In the genomic region with DNA sequence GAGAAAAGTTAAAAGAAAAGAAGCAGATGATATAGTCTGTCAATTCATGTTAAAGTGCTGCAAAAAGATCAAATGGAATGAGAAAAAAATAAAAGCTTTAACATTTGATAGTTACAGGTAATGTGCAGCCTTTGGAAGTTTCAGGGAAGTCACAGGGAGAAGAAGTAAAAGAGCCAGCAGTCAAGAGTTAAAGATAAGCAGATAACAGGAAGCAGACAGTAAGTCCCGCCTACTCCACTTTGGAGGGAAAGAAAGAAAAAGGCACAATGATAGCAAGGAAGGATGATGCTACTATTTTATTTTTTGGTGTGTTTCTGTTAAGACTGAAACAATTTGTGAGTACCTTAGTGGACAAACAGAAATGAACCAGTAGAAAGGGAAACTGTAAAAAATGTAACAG, we compare ENCODE assay signal across 13 cellular contexts.
"Had no signal": no experiment of that assay in that cellular context is flagged by ENCODE, and none has a peak within 500 bp of the region (broad histone marks: within the 10 kb centered on the region; RNA-seq: fewer than 3 reads in every experiment).

No MANE protein-coding gene starts in this region.

- H3K4me3 ChIP-seq: gastrocnemius medialis, left lung, ovary, thoracic aorta had no signal

- H3K9me3 ChIP-seq: gastrocnemius medialis, left lung, ovary, thoracic aorta had no signal

- H3K36me3 ChIP-seq: gastrocnemius medialis, left lung, ovary, thoracic aorta had no signal

- H3K27ac ChIP-seq: gastrocnemius medialis, left lung, ovary, thoracic aorta had no signal

- DNase-seq: activated CD4-positive, alpha-beta T cell treated with anti-CD3 and anti-CD28 coated beads, Interleukin-2, amount 50 U/mL, for 48 hours; activated gamma-delta T cell treated with Interleukin-2 at 50 U/mL for 16 hours; activated naive CD8-positive, alpha-beta T cell treated with anti-CD3 and anti-CD28 coated beads for 36 hours; activated T-cell treated with anti-CD3 and anti-CD28 coated beads, Interleukin-2, amount 50 U/mL, for 48 hours; gastrocnemius medialis; islet precursor cell; left lung; ovary; stimulated activated CD4-positive, alpha-beta T cell treated with anti-CD3 and anti-CD28 coated beads, Interleukin-2, amount 100 ng/mL, for 48 hours; stimulated activated CD8-positive, alpha-beta memory T cell treated with anti-CD3 and anti-CD28 coated beads, Interleukin-4, amount 100 ng/mL, for 48 hours; stimulated activated naive CD8-positive, alpha-beta T cell treated with anti-CD3 and anti-CD28 coated beads, Interleukin-15, amount 100 ng/mL, for 72 hours had no signal

- H3K4me1 ChIP-seq: gastrocnemius medialis, left lung had no signal

- ATAC-seq: activated CD4-positive, CD25-positive, alpha-beta regulatory T cell treated with anti-CD3 and anti-CD28 coated beads, Interleukin-2, amount 50 U/mL, for 24 hours; gastrocnemius medialis; left lung; stimulated activated naive CD8-positive, alpha-beta T cell treated with anti-CD3 and anti-CD28 coated beads, Interleukin-15, amount 100 ng/mL, for 72 hours had no signal

- H3K27me3 ChIP-seq: gastrocnemius medialis, left lung, ovary had no signal
